2 cellular contexts compared by ENCODE assay signal in the genomic region with DNA sequence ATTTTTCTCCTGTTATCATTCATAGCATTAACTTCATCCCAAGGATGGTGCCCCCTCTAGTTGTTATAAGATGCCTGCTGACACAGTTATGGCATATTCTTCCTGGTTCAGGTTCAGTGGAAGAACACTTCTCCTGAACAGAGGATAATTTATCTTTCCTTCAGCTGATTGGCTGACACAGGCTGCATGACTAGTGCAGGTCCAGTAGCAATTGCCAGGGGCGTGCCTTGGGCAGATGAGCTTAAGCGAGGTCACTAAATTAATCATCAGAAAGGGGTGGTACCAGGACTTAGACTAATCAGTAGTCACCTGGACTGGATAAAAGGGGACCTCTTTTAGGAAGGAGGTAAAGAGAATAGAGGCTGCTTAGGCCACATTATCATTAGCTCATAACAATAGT.
TF ChIP-seq lines count a peak whose summit lies in the region.

No MANE protein-coding gene starts in this region.

TF ChIP-seq in SK-N-SH treated with all-trans-retinoic acid at 6 μM for 48 hours, 23 proteins besides CTCF, POLR2A, EP300 and RAD21:
- TF ChIP-seq GLIS3 (CRISPR knock-in tag; IDR thresholded peaks at IDR 0.05) (no peak), TOX (CRISPR knock-in tag; IDR thresholded peaks at IDR 0.05; ENCODE audit: borderline replicate concordance) (no peak), ESRRG (CRISPR knock-in tag; IDR thresholded peaks at IDR 0.05) (no peak), OSR1 (CRISPR knock-in tag; IDR thresholded peaks at IDR 0.05) (no peak), ZC3H10 (CRISPR knock-in tag; IDR thresholded peaks at IDR 0.05) (no peak), ARNTL (CRISPR knock-in tag; IDR thresholded peaks at IDR 0.05; ENCODE audit: borderline replicate concordance, low read depth) (no peak), ZNF8 (CRISPR knock-in tag; IDR thresholded peaks at IDR 0.05) (no peak), SNAI2 (CRISPR knock-in tag; IDR thresholded peaks at IDR 0.05) (no peak), ZNF70 (CRISPR knock-in tag; IDR thresholded peaks at IDR 0.05) (no peak), ZNF565 (CRISPR knock-in tag; conservative IDR thresholded peaks at IDR 0.05; ENCODE audit: low read depth) (no peak), RARB (CRISPR knock-in tag; IDR thresholded peaks at IDR 0.05) (no peak), ZFP30 (CRISPR knock-in tag; IDR thresholded peaks at IDR 0.05) (no peak), ZFP3 (CRISPR knock-in tag; IDR thresholded peaks at IDR 0.05) (no peak), ISL1 (CRISPR knock-in tag; IDR thresholded peaks at IDR 0.05) (no peak), PPARA (CRISPR knock-in tag; IDR thresholded peaks at IDR 0.05; ENCODE audit: borderline replicate concordance) (no peak)
- TF ChIP-seq, protein P1, sequence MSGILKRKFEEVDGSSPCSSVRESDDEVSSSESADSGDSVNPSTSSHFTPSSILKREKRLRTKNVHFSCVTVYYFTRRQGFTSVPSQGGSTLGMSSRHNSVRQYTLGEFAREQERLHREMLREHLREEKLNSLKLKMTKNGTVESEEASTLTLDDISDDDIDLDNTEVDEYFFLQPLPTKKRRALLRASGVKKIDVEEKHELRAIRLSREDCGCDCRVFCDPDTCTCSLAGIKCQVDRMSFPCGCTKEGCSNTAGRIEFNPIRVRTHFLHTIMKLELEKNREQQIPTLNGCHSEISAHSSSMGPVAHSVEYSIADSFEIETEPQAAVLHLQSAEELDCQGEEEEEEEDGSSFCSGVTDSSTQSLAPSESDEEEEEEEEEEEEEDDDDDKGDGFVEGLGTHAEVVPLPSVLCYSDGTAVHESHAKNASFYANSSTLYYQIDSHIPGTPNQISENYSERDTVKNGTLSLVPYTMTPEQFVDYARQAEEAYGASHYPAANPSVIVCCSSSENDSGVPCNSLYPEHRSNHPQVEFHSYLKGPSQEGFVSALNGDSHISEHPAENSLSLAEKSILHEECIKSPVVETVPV (CRISPR knock-in tag; IDR thresholded peaks at IDR 0.05): no peak
- TF ChIP-seq, protein P2, sequence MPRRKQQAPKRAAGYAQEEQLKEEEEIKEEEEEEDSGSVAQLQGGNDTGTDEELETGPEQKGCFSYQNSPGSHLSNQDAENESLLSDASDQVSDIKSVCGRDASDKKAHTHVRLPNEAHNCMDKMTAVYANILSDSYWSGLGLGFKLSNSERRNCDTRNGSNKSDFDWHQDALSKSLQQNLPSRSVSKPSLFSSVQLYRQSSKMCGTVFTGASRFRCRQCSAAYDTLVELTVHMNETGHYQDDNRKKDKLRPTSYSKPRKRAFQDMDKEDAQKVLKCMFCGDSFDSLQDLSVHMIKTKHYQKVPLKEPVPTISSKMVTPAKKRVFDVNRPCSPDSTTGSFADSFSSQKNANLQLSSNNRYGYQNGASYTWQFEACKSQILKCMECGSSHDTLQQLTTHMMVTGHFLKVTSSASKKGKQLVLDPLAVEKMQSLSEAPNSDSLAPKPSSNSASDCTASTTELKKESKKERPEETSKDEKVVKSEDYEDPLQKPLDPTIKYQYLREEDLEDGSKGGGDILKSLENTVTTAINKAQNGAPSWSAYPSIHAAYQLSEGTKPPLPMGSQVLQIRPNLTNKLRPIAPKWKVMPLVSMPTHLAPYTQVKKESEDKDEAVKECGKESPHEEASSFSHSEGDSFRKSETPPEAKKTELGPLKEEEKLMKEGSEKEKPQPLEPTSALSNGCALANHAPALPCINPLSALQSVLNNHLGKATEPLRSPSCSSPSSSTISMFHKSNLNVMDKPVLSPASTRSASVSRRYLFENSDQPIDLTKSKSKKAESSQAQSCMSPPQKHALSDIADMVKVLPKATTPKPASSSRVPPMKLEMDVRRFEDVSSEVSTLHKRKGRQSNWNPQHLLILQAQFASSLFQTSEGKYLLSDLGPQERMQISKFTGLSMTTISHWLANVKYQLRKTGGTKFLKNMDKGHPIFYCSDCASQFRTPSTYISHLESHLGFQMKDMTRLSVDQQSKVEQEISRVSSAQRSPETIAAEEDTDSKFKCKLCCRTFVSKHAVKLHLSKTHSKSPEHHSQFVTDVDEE (CRISPR knock-in tag; IDR thresholded peaks at IDR 0.05): no peak
- TF ChIP-seq, protein P3, sequence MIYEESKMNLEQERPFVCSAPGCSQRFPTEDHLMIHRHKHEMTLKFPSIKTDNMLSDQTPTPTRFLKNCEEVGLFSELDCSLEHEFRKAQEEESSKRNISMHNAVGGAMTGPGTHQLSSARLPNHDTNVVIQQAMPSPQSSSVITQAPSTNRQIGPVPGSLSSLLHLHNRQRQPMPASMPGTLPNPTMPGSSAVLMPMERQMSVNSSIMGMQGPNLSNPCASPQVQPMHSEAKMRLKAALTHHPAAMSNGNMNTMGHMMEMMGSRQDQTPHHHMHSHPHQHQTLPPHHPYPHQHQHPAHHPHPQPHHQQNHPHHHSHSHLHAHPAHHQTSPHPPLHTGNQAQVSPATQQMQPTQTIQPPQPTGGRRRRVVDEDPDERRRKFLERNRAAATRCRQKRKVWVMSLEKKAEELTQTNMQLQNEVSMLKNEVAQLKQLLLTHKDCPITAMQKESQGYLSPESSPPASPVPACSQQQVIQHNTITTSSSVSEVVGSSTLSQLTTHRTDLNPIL (CRISPR knock-in tag; IDR thresholded peaks at IDR 0.05; ENCODE audit: low read depth): no peak

TF ChIP-seq in SK-N-SH, 30 proteins besides CTCF, POLR2A, EP300 and RAD21:
- TF ChIP-seq, protein P4, sequence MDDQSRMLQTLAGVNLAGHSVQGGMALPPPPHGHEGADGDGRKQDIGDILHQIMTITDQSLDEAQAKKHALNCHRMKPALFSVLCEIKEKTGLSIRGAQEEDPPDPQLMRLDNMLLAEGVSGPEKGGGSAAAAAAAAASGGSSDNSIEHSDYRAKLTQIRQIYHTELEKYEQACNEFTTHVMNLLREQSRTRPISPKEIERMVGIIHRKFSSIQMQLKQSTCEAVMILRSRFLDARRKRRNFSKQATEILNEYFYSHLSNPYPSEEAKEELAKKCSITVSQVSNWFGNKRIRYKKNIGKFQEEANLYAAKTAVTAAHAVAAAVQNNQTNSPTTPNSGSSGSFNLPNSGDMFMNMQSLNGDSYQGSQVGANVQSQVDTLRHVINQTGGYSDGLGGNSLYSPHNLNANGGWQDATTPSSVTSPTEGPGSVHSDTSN (IDR thresholded peaks at IDR 0.05): no peak
- TF ChIP-seq SIN3A (IDR thresholded peaks at IDR 0.05; ENCODE audit: borderline replicate concordance, low read depth, low read length): no peak
- no peak for TF ChIP-seq EZH2phosphoT487 (IDR thresholded peaks at IDR 0.05; ENCODE audit: borderline replicate concordance, low read depth)
- no peak for TF ChIP-seq FOXJ3 (CRISPR knock-in tag; IDR thresholded peaks at IDR 0.05)
- no peak for TF ChIP-seq TEAD4 (IDR thresholded peaks at IDR 0.05; ENCODE audit: borderline replicate concordance, insufficient read depth)
- TF ChIP-seq CHD2 (IDR thresholded peaks at IDR 0.05; ENCODE audit: low read length, partially characterized antibody): no peak
- TF ChIP-seq GABPA (IDR thresholded peaks at IDR 0.05; ENCODE audit: low read depth): no peak
- no peak for TF ChIP-seq POLR2AphosphoS5 (IDR thresholded peaks at IDR 0.05; ENCODE audit: low read depth, low read length)
- no peak for TF ChIP-seq MXI1 (IDR thresholded peaks at IDR 0.05; ENCODE audit: low read depth, low read length)
- no peak for TF ChIP-seq RCOR1 (IDR thresholded peaks at IDR 0.05; ENCODE audit: low read length)
- no peak for TF ChIP-seq RFX5 (IDR thresholded peaks at IDR 0.05; ENCODE audit: low read length)
- no peak for TF ChIP-seq MEF2A (IDR thresholded peaks at IDR 0.05; ENCODE audit: borderline replicate concordance, low read depth)
- TF ChIP-seq NRF1 (IDR thresholded peaks at IDR 0.05; ENCODE audit: low read depth, low read length): no peak
- TF ChIP-seq, protein P5, sequence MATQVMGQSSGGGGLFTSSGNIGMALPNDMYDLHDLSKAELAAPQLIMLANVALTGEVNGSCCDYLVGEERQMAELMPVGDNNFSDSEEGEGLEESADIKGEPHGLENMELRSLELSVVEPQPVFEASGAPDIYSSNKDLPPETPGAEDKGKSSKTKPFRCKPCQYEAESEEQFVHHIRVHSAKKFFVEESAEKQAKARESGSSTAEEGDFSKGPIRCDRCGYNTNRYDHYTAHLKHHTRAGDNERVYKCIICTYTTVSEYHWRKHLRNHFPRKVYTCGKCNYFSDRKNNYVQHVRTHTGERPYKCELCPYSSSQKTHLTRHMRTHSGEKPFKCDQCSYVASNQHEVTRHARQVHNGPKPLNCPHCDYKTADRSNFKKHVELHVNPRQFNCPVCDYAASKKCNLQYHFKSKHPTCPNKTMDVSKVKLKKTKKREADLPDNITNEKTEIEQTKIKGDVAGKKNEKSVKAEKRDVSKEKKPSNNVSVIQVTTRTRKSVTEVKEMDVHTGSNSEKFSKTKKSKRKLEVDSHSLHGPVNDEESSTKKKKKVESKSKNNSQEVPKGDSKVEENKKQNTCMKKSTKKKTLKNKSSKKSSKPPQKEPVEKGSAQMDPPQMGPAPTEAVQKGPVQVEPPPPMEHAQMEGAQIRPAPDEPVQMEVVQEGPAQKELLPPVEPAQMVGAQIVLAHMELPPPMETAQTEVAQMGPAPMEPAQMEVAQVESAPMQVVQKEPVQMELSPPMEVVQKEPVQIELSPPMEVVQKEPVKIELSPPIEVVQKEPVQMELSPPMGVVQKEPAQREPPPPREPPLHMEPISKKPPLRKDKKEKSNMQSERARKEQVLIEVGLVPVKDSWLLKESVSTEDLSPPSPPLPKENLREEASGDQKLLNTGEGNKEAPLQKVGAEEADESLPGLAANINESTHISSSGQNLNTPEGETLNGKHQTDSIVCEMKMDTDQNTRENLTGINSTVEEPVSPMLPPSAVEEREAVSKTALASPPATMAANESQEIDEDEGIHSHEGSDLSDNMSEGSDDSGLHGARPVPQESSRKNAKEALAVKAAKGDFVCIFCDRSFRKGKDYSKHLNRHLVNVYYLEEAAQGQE (IDR thresholded peaks at IDR 0.05; ENCODE audit: low read depth, low read length): no peak
